Comparison of ENCODE assay signal across 2 cellular contexts in genomic region chr7:73652541-73652949, GRCh38.
TF ChIP-seq lines count a peak whose summit lies in the region.

No MANE protein-coding gene starts in this region.

TF ChIP-seq in H1, 55 proteins besides CTCF, POLR2A, EP300 and RAD21:
- TF ChIP-seq CHD7 (IDR thresholded peaks at IDR 0.05; ENCODE audit: insufficient replicate concordance, low read length) (no peak), RXRA (IDR thresholded peaks at IDR 0.05; ENCODE audit: insufficient read depth, low read depth, low read length) (no peak), CREB1 (IDR thresholded peaks at IDR 0.05) (no peak), EZH2 (IDR thresholded peaks at IDR 0.05; ENCODE audit: low read depth, low read length, severe bottlenecking) (no peak), CHD1 (IDR thresholded peaks at IDR 0.05; ENCODE audit: low read depth, low read length) (no peak), NRF1 (IDR thresholded peaks at IDR 0.05; ENCODE audit: low read depth, low read length) (no peak), MAX (IDR thresholded peaks at IDR 0.05) (no peak), BRCA1 (IDR thresholded peaks at IDR 0.05; ENCODE audit: low read depth, low read length) (no peak), MAFK (IDR thresholded peaks at IDR 0.05; ENCODE audit: low read depth, low read length) (no peak), NANOG (IDR thresholded peaks at IDR 0.05; ENCODE audit: insufficient read depth, low read depth, low read length, poor library complexity, severe bottlenecking) (no peak), TAF7 (optimal IDR thresholded peaks at IDR 0.05; ENCODE audit: borderline replicate concordance, low read depth, low read length) (no peak), SAP30 (IDR thresholded peaks at IDR 0.05; ENCODE audit: insufficient read depth, insufficient replicate concordance, low read length) (no peak), BACH1 (IDR thresholded peaks at IDR 0.05; ENCODE audit: low read length) (no peak), JUND (IDR thresholded peaks at IDR 0.05; ENCODE audit: low read length) (no peak), ZNF274 (IDR thresholded peaks at IDR 0.05; ENCODE audit: borderline replicate concordance, extremely low read depth, low read length) (no peak), TAF1 (IDR thresholded peaks at IDR 0.05; ENCODE audit: low read depth, low read length) (no peak)

TF ChIP-seq in liver, 16 proteins besides CTCF, POLR2A, EP300 and RAD21:
- TF ChIP-seq GABPA (IDR thresholded peaks at IDR 0.05 in 1 of 2, conservative IDR thresholded peaks at IDR 0.05 in 1 of 2) (no peak), HNF4G (IDR thresholded peaks at IDR 0.05) (no peak), MAX (IDR thresholded peaks at IDR 0.05) (no peak), HNF4A (conservative IDR thresholded peaks at IDR 0.05) (peak; percentile 43 to 80), RXRA (IDR thresholded peaks at IDR 0.05) (peak; percentile 38 to 90), SP1 (IDR thresholded peaks at IDR 0.05) (peak; percentile 79), TAF1 (conservative IDR thresholded peaks at IDR 0.05) (no peak), JUND (IDR thresholded peaks at IDR 0.05) (no peak), NR2F2 (IDR thresholded peaks at IDR 0.05) (no peak)
